ENCODE assay signal across 1 cellular context in genomic region chr14:104291123-104292000, GRCh38.
TF ChIP-seq lines count a peak whose summit lies in the region.

No MANE protein-coding gene starts in this region.

TF ChIP-seq in IMR-90, 13 proteins besides CTCF, POLR2A, EP300 and RAD21 (continued from another document):
- no peak for TF ChIP-seq ELK1 (IDR thresholded peaks at IDR 0.05; ENCODE audit: borderline replicate concordance, low read depth, low read length)
- TF ChIP-seq BHLHE40 (IDR thresholded peaks at IDR 0.05; ENCODE audit: low read depth, low read length), result no peak
